Comparison of ENCODE assay signal across 8 cellular contexts in the genomic region with DNA sequence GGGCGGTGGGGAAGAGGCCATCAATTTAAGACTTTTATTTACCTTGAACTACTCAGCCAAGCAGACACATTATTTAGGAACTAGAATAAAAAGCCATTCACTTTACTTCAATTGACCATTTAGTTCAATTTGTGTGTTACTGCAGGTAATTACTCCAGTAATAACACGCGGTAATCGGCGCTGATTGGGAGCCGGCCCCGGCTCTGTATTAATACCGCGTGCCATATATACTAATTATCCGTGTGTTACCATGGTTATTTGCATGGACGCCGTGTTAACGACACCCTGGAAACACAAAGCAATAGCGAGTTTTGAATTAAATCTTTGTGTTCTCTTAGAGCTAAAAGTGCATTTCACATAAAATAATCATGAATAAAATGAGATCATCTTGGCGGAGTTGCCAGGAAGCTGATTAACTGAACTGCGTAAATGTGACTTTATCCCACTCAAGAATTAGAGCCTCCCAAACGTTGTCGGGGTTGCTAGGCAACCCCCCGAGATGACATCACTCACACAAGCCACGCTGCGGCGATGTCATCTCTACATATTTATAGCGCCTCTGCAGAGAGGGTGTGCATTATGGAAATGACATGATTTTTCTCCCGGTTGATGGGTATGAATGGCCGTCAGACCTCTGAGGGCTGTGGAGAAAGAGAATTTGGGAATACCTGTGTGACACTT. TPM values are rescaled to one million over a fixed set of nuclear protein-coding genes. Genes with fewer than 3 reads are reported as not detected.
DNase-seq lines count a peak whose midpoint lies in the region; ATAC-seq and TF ChIP-seq lines count a peak whose summit lies in the region.

No MANE protein-coding gene starts in this region.

- H3K4me2 ChIP-seq in fibroblast of lung (ENCODE audit: extremely low read depth, insufficient read depth, low read length) = no peak overlapping the region

- H3K9me3 Mint-ChIP-seq in activated naive CD8-positive, alpha-beta T cell treated with anti-CD3 and anti-CD28 coated beads for 36 hours = peaks cover 4% of the 10 kb centered on the region

- H3K4me3 ChIP-seq in fibroblast of lung (replicated peaks in 1 of 4; ENCODE audit: control extremely low read depth in 1 of 4, insufficient read depth in 1 of 4, low read depth in 3 of 4, low read length in 4 of 4) = no peak overlapping the region

- DNase-seq in DMS79 (lab: John Stamatoyannopoulos, UW) = peak; percentile 41
- peak; percentile 34 to 62 for DNase-seq in NCI-H526 (lab: John Stamatoyannopoulos, UW)
- peak in 1 of 2 donors; percentile 89 for DNase-seq in fibroblast of lung (ENCODE audit: low read depth in 2 of 2)
- peak; percentile 49 for DNase-seq in non-pigmented ciliary epithelial cell (ENCODE audit: low read depth)
- no peak for DNase-seq in activated naive CD8-positive, alpha-beta T cell treated with anti-CD3 and anti-CD28 coated beads for 36 hours
- DNase-seq in stimulated activated CD4-positive, alpha-beta T cell treated with anti-CD3 and anti-CD28 coated beads, Interleukin-2, amount 100 ng/mL, for 24 hours = no peak
- no peak for DNase-seq in KBM-7

- no peaks in the 10 kb centered on the region for H4K20me1 ChIP-seq in fibroblast of lung (ENCODE audit: control insufficient read depth, extremely low read depth, insufficient read depth, low read length)

- H3K79me2 ChIP-seq in fibroblast of lung (ENCODE audit: control insufficient read depth, insufficient read depth, low read length) = no peaks in the 10 kb centered on the region

- no peak overlapping the region for H3K27ac Mint-ChIP-seq in activated naive CD8-positive, alpha-beta T cell treated with anti-CD3 and anti-CD28 coated beads for 36 hours

- TF ChIP-seq CTCF in fibroblast of lung (conservative IDR thresholded peaks at IDR 0.05 in 1 of 2, IDR thresholded peaks at IDR 0.05 in 1 of 2; ENCODE audit: low read depth in 1 of 2, low read length in 2 of 2) = no peak

- H3K27me3 Mint-ChIP-seq in activated naive CD8-positive, alpha-beta T cell treated with anti-CD3 and anti-CD28 coated beads for 36 hours = no peaks in the 10 kb centered on the region

- no peak for ATAC-seq in GM21786 (IDR thresholded peaks at IDR 0.05; ENCODE audit: unreplicated experiment)

- no peaks in the 10 kb centered on the region for H3K27me3 ChIP-seq in fibroblast of lung (ENCODE audit: control insufficient read depth, insufficient read depth, low read length)

- H3K36me3 ChIP-seq in fibroblast of lung (ENCODE audit: control insufficient read depth, insufficient read depth, low read length) = no peaks in the 10 kb centered on the region

- no peaks in the 10 kb centered on the region for H3K36me3 Mint-ChIP-seq in activated naive CD8-positive, alpha-beta T cell treated with anti-CD3 and anti-CD28 coated beads for 36 hours

- H3K4me1 ChIP-seq in fibroblast of lung (ENCODE audit: control insufficient read depth, extremely low read depth, insufficient read depth, low read length) = peaks cover 2% of the 10 kb centered on the region

- H3K9ac ChIP-seq in fibroblast of lung (ENCODE audit: insufficient read depth, low read length) = no peak overlapping the region

- in situ Hi-C loops in KBM-7 (cut with MboI; ENCODE audit: low pct_unique_long_range_greater_than_20kb, low sequenced_read_pairs) = no loop called here

- H2AFZ ChIP-seq in fibroblast of lung (ENCODE audit: low read length) = no peak overlapping the region

- H3K9me3 ChIP-seq in fibroblast of lung (ENCODE audit: control insufficient read depth, insufficient read depth, low read depth, low read length) = no peaks in the 10 kb centered on the region

- peak overlapping the region; percentile 36 for H3K27ac ChIP-seq in fibroblast of lung (ENCODE audit: insufficient read depth, low read length)

- no peaks in the 10 kb centered on the region for H3K4me1 Mint-ChIP-seq in activated naive CD8-positive, alpha-beta T cell treated with anti-CD3 and anti-CD28 coated beads for 36 hours

- H3K4me3 Mint-ChIP-seq in activated naive CD8-positive, alpha-beta T cell treated with anti-CD3 and anti-CD28 coated beads for 36 hours = no peak overlapping the region

RNA-seq across cellular contexts. Expression of gene RNU6ATAC, which starts 41.4 kb away (rescaled TPM):
- not detected in 2 replicates for total RNA-seq in fibroblast of lung
- polyA plus RNA-seq in fibroblast of lung = not detected in 2 replicates
- not detected in 2 replicates for polyA plus RNA-seq in fibroblast of lung (2012)
- under 0.01 TPM in 1 of 2 replicates, not detected in the other for polyA minus RNA-seq in fibroblast of lung (ENCODE audit: low replicate concordance)
- total RNA-seq in activated naive CD8-positive, alpha-beta T cell treated with anti-CD3 and anti-CD28 coated beads for 36 hours = 10 to 100 TPM; 17.0 to 22.1 TPM

Comparison
In these comparisons a context has a peak if more than half of its experiments do, and no peak if none do; other contexts are left out.
1. DNase-seq: peak in DMS79 (single experiment), NCI-H526 (2 of 2) and non-pigmented ciliary epithelial cell (single experiment); none in activated naive CD8-positive, alpha-beta T cell treated with anti-CD3 and anti-CD28 coated beads for 36 hours (single experiment), stimulated activated CD4-positive, alpha-beta T cell treated with anti-CD3 and anti-CD28 coated beads, Interleukin-2, amount 100 ng/mL, for 24 hours (0 of 2) and KBM-7 (single experiment).
2. RNA of gene RNU6ATAC, which starts 41.4 kb away (total RNA-seq): 17.0 to 22.1 TPM in activated naive CD8-positive, alpha-beta T cell treated with anti-CD3 and anti-CD28 coated beads for 36 hours; not detected in fibroblast of lung; every median in the first group is over 10 times any median in the second.